ENCODE assay signal across 27 cellular contexts in genomic region chr15:66565141-66565595, GRCh38. TPM values are rescaled to one million over a fixed set of nuclear protein-coding genes. Genes with fewer than 3 reads are reported as not detected.
A peak's percentile ranks its signal among the peaks of the same experiment; 100 is the strongest.
DNase-seq lines count a peak whose midpoint lies in the region; ATAC-seq and TF ChIP-seq lines count a peak whose summit lies in the region.
"Had no signal": no experiment of that assay in that cellular context is flagged by ENCODE, and none has a peak within 500 bp of the region (broad histone marks: within the 10 kb centered on the region; RNA-seq: fewer than 3 reads in every experiment).

No MANE protein-coding gene starts in this region.

- no peaks in the 10 kb centered on the region for H3K9me3 ChIP-seq in HUES6 (ENCODE audit: control insufficient read depth, insufficient read depth, low read depth, low read length)
- H3K9me3 ChIP-seq: ascending aorta, pancreas, sigmoid colon, transverse colon had no signal

- intact Hi-C loops in posterior vena cava (cut with DNase I): no loop called here

- 0 out of 2 replicates have a peak, but pooled peaks cover 3% of the 10 kb centered on the region for H3K36me3 ChIP-seq in HUES6 (ENCODE audit: control insufficient read depth, insufficient read depth, low read length)
- H3K36me3 ChIP-seq: ascending aorta, pancreas, sigmoid colon, transverse colon had no signal

- no peak for TF ChIP-seq CTCF in astrocyte of the spinal cord (IDR thresholded peaks at IDR 0.05; ENCODE audit: low read depth, low read length)

- peak overlapping the region; percentile 21 for H3K9ac ChIP-seq in HUES6 (ENCODE audit: low read length)

- in situ Hi-C loops in astrocyte of the spinal cord (cut with HindIII; ENCODE audit: low sequenced_read_pairs): no loop called here

- DNase-seq in astrocyte of the spinal cord (ENCODE audit: low read depth, low spot score): no peak
- peak; percentile 43 for DNase-seq in left lobe of liver (ENCODE audit: low spot score)
- peak; percentile 78 for DNase-seq in posterior vena cava (ENCODE audit: low spot score)
- DNase-seq in central memory CD4-positive, alpha-beta T cell: no peak
- no peak for DNase-seq in Ammon's horn (ENCODE audit: low spot score)
- DNase-seq in GOT3 (lab: John Stamatoyannopoulos, UW): no peak
- DNase-seq in foreskin melanocyte: no peak
- DNase-seq: activated B cell treated with CpG ODN at 0.5 μM for 24 hours; activated CD4-positive, alpha-beta memory T cell treated with anti-CD3 and anti-CD28 coated beads, Interleukin-2, amount 10 ng/mL, durations not matched to agents 7 days and 5 days; activated T-cell treated with anti-CD3 and anti-CD28 coated beads, Interleukin-2, amount 50 U/mL, for 48 hours; AML-193; DMS79; effector memory CD4-positive, alpha-beta T cell; NCI-H1417 treated with DMSO at 0.1 percent for 48 hours; NCI-H524 treated with DMSO at 0.1 percent for 48 hours; pancreas; sigmoid colon; stimulated activated CD4-positive, alpha-beta T cell treated with anti-CD3 and anti-CD28 coated beads, Interleukin-2, amount 100 ng/mL, for 24 hours; stimulated activated naive CD4-positive, alpha-beta T cell treated with Interleukin-2 at 50 U/mL for 16 hours; T-helper 9 cell; transverse colon had no signal

- H3K4me3 ChIP-seq in HUES6 (ENCODE audit: low read depth, low read length) (peak overlapping the region; percentile 28), astrocyte of the spinal cord (ENCODE audit: low read depth, low read length) (peak overlapping the region; percentile 24)
- H3K4me3 ChIP-seq: ascending aorta, pancreas, sigmoid colon, transverse colon had no signal

- H3K27me3 ChIP-seq in HUES6 (ENCODE audit: control insufficient read depth, insufficient read depth, low read length): no peaks in the 10 kb centered on the region
- H3K27me3 ChIP-seq: ascending aorta, pancreas, sigmoid colon, transverse colon had no signal

- peak; percentile 46 for ATAC-seq in left lobe of liver
- ATAC-seq: activated naive CD4-positive, alpha-beta T cell treated with anti-CD3 and anti-CD28 coated beads, Interleukin-2, amount 50 U/mL, for 72 hours; HCT116 had no signal

- H3K4me1 ChIP-seq in HUES6 (ENCODE audit: control insufficient read depth, insufficient read depth, low read length): peaks cover 25% of the 10 kb centered on the region
- H3K4me1 ChIP-seq: ascending aorta, pancreas had no signal

- H3K27ac ChIP-seq in HUES6 (ENCODE audit: low read depth, low read length): no peak overlapping the region
- H3K27ac ChIP-seq: ascending aorta, pancreas, RWPE1, sigmoid colon, transverse colon had no signal

RNA-seq across cellular contexts. Expression of gene LCTL, which starts 0.6 kb away (rescaled TPM):
- total RNA-seq in left lobe of liver (not detected), posterior vena cava (not detected)
- total RNA-seq: activated B cell treated with CpG ODN at 0.5 μM for 24 hours; activated CD4-positive, alpha-beta memory T cell treated with anti-CD3 and anti-CD28 coated beads, Interleukin-2, amount 10 ng/mL, durations not matched to agents 7 days and 5 days; activated naive CD4-positive, alpha-beta T cell treated with anti-CD3 and anti-CD28 coated beads, Interleukin-2, amount 50 U/mL, for 72 hours; ascending aorta; lower leg skin; pancreas; sigmoid colon; transverse colon had no signal

Comparison
In these comparisons a context has a peak if more than half of its experiments do, and no peak if none do; other contexts are left out.
1. DNase-seq: peak in left lobe of liver (single experiment) and posterior vena cava (single experiment); none in astrocyte of the spinal cord (single experiment), central memory CD4-positive, alpha-beta T cell (single experiment), Ammon's horn (single experiment), GOT3 (single experiment) and foreskin melanocyte (single experiment).